ENCODE assay signal across 2 cellular contexts in the genomic region with DNA sequence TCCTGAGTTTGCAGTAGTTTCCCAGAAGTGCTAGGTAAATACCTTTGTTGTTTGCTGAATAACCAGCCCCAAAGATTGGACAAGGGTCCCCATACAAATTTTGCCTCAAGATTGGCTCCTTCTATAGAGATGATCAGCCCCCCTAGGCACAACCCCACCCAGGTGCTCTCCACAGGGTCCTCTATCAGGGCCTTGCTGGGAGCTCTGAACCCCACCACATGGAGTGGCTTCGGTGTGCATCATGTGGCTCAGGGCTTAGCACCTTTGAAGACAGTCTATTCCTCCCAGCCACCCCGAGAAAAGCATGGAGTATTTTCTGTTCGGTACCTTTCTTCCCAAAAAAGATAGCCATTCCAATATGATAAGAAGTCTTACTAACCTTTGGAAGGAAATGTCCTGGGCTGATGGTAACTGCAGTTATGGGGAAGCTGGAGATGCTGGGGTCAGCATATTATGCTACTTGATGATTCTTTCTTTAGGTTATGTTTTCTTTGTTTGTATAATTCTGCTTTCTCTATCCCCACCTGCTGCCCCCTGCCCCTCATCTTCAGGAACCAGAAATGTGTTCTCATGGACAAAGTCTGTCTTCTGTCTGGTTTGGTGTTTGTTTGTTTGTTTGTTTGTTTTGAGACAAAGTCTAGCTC.
TF ChIP-seq lines count a peak whose summit lies in the region.

No MANE protein-coding gene starts in this region.

TF ChIP-seq in GM23338, 12 proteins besides CTCF, POLR2A, EP300 and RAD21 (continues in another document):
- TF ChIP-seq STAT1 (IDR thresholded peaks at IDR 0.05; ENCODE audit: unreplicated experiment), result no peak
- no peak for TF ChIP-seq POLR2AphosphoS5 (IDR thresholded peaks at IDR 0.05; ENCODE audit: low read depth)
- no peak for TF ChIP-seq ZNF114 (CRISPR knock-in tag; IDR thresholded peaks at IDR 0.05)
- no peak for TF ChIP-seq REST (IDR thresholded peaks at IDR 0.05; ENCODE audit: unreplicated experiment)
- no peak for TF ChIP-seq CREB1 (CRISPR knock-in tag; IDR thresholded peaks at IDR 0.05; ENCODE audit: low read depth)
- TF ChIP-seq NANOG (IDR thresholded peaks at IDR 0.05; ENCODE audit: borderline replicate concordance), result no peak
- no peak for TF ChIP-seq EZH2phosphoT487 (IDR thresholded peaks at IDR 0.05; ENCODE audit: unreplicated experiment)
- no peak for TF ChIP-seq JUNB (IDR thresholded peaks at IDR 0.05; ENCODE audit: unreplicated experiment)
- TF ChIP-seq EZH2 (IDR thresholded peaks at IDR 0.05; ENCODE audit: low read depth, unreplicated experiment), result no peak
- no peak for TF ChIP-seq ETS1 (IDR thresholded peaks at IDR 0.05)
- TF ChIP-seq ZNF331 (CRISPR knock-in tag; IDR thresholded peaks at IDR 0.05; ENCODE audit: low read depth), result no peak

TF ChIP-seq in K562, 482 proteins besides CTCF, POLR2A, EP300 and RAD21:
- TF ChIP-seq, protein P1, sequence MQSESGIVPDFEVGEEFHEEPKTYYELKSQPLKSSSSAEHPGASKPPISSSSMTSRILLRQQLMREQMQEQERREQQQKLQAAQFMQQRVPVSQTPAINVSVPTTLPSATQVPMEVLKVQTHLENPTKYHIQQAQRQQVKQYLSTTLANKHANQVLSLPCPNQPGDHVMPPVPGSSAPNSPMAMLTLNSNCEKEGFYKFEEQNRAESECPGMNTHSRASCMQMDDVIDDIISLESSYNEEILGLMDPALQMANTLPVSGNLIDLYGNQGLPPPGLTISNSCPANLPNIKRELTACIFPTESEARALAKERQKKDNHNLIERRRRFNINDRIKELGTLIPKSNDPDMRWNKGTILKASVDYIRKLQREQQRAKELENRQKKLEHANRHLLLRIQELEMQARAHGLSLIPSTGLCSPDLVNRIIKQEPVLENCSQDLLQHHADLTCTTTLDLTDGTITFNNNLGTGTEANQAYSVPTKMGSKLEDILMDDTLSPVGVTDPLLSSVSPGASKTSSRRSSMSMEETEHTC (IDR thresholded peaks at IDR 0.05), result no peak
- TF ChIP-seq CREB3 (tag; conservative IDR thresholded peaks at IDR 0.05; ENCODE audit: low read depth) (no peak), POLR2H (tag; IDR thresholded peaks at IDR 0.05; ENCODE audit: low read depth) (no peak), MAFG (tag; conservative IDR thresholded peaks at IDR 0.05) (0 out of 2 replicates have a peak, but pooled peaks have one; percentile 25), NKRF (IDR thresholded peaks at IDR 0.05; ENCODE audit: borderline replicate concordance) (no peak), SAFB2 (IDR thresholded peaks at IDR 0.05; ENCODE audit: borderline replicate concordance, low read depth, low read length, severe bottlenecking) (no peak), FUS (optimal IDR thresholded peaks at IDR 0.05; ENCODE audit: low read depth, low read length) (no peak), L3MBTL2 (IDR thresholded peaks at IDR 0.05) (peak; percentile 75), GABPB2 (CRISPR knock-in tag; conservative IDR thresholded peaks at IDR 0.05) (no peak), C11orf30 (IDR thresholded peaks at IDR 0.05; ENCODE audit: low read depth) (peak; percentile 63), ZSCAN29 (IDR thresholded peaks at IDR 0.05) (no peak), E2F6 (IDR thresholded peaks at IDR 0.05; ENCODE audit: borderline replicate concordance in 1 of 2, extremely low read depth in 1 of 2, insufficient read depth in 1 of 2, insufficient read length in 1 of 2, low read depth in 1 of 2, low read length in 1 of 2, poor library complexity in 1 of 2, severe bottlenecking in 1 of 2) (peak in 1 of 2 experiments; percentile 56), MAFF (IDR thresholded peaks at IDR 0.05; ENCODE audit: low read length) (peak; percentile 33), ZNF316 (IDR thresholded peaks at IDR 0.05) (peak; percentile 77), ZNF133 (CRISPR knock-in tag; IDR thresholded peaks at IDR 0.05) (no peak), MAFK (IDR thresholded peaks at IDR 0.05; ENCODE audit: low read length) (peak; percentile 44; the same call in 1 of the 2 replicates), THAP12 (CRISPR knock-in tag; IDR thresholded peaks at IDR 0.05) (no peak)
- TF ChIP-seq, protein P2, sequence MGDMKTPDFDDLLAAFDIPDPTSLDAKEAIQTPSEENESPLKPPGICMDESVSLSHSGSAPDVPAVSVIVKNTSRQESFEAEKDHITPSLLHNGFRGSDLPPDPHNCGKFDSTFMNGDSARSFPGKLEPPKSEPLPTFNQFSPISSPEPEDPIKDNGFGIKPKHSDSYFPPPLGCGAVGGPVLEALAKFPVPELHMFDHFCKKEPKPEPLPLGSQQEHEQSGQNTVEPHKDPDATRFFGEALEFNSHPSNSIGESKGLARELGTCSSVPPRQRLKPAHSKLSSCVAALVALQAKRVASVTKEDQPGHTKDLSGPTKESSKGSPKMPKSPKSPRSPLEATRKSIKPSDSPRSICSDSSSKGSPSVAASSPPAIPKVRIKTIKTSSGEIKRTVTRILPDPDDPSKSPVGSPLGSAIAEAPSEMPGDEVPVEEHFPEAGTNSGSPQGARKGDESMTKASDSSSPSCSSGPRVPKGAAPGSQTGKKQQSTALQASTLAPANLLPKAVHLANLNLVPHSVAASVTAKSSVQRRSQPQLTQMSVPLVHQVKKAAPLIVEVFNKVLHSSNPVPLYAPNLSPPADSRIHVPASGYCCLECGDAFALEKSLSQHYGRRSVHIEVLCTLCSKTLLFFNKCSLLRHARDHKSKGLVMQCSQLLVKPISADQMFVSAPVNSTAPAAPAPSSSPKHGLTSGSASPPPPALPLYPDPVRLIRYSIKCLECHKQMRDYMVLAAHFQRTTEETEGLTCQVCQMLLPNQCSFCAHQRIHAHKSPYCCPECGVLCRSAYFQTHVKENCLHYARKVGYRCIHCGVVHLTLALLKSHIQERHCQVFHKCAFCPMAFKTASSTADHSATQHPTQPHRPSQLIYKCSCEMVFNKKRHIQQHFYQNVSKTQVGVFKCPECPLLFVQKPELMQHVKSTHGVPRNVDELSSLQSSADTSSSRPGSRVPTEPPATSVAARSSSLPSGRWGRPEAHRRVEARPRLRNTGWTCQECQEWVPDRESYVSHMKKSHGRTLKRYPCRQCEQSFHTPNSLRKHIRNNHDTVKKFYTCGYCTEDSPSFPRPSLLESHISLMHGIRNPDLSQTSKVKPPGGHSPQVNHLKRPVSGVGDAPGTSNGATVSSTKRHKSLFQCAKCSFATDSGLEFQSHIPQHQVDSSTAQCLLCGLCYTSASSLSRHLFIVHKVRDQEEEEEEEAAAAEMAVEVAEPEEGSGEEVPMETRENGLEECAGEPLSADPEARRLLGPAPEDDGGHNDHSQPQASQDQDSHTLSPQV (IDR thresholded peaks at IDR 0.05), result no peak
- TF ChIP-seq, protein P3, sequence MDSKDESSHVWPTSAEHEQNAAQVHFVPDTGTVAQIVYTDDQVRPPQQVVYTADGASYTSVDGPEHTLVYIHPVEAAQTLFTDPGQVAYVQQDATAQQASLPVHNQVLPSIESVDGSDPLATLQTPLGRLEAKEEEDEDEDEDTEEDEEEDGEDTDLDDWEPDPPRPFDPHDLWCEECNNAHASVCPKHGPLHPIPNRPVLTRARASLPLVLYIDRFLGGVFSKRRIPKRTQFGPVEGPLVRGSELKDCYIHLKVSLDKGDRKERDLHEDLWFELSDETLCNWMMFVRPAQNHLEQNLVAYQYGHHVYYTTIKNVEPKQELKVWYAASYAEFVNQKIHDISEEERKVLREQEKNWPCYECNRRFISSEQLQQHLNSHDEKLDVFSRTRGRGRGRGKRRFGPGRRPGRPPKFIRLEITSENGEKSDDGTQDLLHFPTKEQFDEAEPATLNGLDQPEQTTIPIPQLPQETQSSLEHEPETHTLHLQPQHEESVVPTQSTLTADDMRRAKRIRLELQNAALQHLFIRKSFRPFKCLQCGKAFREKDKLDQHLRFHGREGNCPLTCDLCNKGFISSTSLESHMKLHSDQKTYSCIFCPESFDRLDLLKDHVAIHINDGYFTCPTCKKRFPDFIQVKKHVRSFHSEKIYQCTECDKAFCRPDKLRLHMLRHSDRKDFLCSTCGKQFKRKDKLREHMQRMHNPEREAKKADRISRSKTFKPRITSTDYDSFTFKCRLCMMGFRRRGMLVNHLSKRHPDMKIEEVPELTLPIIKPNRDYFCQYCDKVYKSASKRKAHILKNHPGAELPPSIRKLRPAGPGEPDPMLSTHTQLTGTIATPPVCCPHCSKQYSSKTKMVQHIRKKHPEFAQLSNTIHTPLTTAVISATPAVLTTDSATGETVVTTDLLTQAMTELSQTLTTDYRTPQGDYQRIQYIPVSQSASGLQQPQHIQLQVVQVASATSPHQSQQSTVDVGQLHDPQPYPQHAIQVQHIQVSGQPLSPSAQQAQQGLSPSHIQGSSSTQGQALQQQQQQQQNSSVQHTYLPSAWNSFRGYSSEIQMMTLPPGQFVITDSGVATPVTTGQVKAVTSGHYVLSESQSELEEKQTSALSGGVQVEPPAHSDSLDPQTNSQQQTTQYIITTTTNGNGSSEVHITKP (IDR thresholded peaks at IDR 0.05; ENCODE audit: partially characterized antibody), result peak; percentile 11
TF ChIP-seq in K562: peak in this region for 8.
